In genomic region chr20:47432251-47433210, GRCh38 we compare ENCODE assay signal across 1 cellular context.
TF ChIP-seq lines count a peak whose summit lies in the region.

No MANE protein-coding gene starts in this region.

TF ChIP-seq in K562, 482 proteins besides CTCF, POLR2A, EP300 and RAD21 (continued from another document and continues in another):
- TF ChIP-seq, protein P1, sequence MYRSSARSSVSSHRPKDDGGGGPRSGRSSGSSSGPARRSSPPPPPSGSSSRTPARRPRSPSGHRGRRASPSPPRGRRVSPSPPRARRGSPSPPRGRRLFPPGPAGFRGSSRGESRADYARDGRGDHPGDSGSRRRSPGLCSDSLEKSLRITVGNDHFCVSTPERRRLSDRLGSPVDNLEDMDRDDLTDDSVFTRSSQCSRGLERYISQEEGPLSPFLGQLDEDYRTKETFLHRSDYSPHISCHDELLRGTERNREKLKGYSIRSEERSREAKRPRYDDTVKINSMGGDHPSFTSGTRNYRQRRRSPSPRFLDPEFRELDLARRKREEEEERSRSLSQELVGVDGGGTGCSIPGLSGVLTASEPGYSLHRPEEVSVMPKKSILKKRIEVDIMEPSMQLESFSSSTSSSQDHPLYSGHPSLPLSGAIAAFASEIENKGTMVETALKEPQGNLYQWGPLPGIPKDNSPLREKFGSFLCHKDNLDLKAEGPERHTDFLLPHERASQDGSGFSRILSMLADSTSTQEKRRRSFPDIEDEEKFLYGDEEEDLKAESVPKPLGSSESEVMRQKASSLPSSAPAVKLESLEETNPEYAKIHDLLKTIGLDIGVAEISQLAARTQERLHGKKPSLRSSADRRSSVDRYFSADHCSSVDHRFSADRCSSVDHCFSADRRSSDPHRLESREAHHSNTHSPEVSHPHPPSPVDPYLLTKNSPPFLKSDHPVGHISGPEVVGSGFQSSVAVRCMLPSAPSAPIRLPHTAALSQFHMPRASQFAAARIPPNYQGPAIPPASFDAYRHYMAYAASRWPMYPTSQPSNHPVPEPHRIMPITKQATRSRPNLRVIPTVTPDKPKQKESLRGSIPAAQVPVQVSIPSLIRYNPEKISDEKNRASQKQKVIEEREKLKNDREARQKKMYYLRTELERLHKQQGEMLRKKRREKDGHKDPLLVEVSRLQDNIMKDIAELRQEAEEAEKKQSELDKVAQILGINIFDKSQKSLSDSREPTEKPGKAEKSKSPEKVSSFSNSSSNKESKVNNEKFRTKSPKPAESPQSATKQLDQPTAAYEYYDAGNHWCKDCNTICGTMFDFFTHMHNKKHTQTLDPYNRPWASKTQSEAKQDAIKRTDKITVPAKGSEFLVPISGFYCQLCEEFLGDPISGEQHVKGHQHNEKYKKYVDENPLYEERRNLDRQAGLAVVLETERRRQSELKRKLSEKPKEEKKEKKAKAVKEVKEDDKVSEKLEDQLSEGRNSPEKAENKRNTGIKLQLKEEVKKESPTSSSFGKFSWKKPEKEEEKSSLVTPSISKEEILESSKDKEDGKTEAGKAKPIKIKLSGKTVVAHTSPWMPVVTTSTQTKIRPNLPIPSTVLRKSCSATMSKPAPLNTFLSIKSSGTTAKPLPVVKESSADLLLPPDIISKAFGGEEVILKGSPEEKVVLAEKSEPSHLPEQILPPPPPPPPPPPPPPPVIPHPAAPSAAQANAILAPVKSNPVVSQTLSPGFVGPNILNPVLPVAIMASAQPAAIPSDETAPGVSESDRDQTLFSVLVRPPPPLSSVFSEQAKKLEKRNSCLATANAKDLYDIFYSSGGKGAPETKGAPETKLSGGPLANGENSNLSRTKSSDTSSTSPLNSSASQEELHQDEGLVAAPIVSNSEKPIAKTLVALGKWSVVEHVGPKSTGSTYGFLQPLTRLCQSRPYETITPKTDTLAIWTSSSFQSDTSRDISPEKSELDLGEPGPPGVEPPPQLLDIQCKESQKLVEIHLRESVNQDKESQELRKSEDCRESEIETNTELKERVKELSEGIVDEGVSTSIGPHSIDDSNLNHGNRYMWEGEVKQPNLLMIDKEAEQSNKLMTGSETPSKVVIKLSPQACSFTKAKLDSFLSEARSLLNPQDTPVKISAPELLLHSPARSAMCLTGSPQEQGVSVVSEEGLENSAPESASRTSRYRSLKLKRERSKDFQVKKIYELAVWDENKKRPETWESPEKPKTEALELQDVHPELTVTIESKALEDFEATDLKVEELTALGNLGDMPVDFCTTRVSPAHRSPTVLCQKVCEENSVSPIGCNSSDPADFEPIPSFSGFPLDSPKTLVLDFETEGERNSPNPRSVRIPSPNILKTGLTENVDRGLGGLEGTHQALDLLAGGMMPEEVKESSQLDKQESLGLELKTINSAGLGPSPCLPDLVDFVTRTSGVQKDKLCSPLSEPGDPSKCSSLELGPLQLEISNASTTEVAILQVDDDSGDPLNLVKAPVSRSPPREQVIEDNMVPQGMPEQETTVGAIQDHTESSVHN (IDR thresholded peaks at IDR 0.05; ENCODE audit: borderline replicate concordance in 1 of 2, low read depth in 1 of 2), result peak in 1 of 2 experiments; percentile 19; a peak in 1 of 4 replicates
- TF ChIP-seq CEBPG (CRISPR knock-in tag; IDR thresholded peaks at IDR 0.05), result 0 out of 2 replicates have a peak, but pooled peaks have one; percentile 3
- TF ChIP-seq CEBPG (tag; conservative IDR thresholded peaks at IDR 0.05 in 1 of 2, IDR thresholded peaks at IDR 0.05 in 1 of 2), result peak in 1 of 2 experiments; percentile 33; a peak in 1 of 4 replicates
- peak; percentile 45; the same call in 1 of the 2 replicates for TF ChIP-seq MTA2 (IDR thresholded peaks at IDR 0.05; ENCODE audit: low read depth)
- peak; percentile 75 for TF ChIP-seq USF2 (CRISPR knock-in tag; IDR thresholded peaks at IDR 0.05)
- peak; percentile 42 for TF ChIP-seq ARID1B (IDR thresholded peaks at IDR 0.05)
- peak; percentile 53; the same call in 1 of the 2 replicates for TF ChIP-seq FOSL1 (tag; conservative IDR thresholded peaks at IDR 0.05)
- peak; percentile 81 for TF ChIP-seq ZNF384 (IDR thresholded peaks at IDR 0.05; ENCODE audit: low read depth, low read length)
- peak; percentile 65; the same call in 1 of the 2 replicates for TF ChIP-seq PHB2 (IDR thresholded peaks at IDR 0.05; ENCODE audit: low read depth)
- TF ChIP-seq RBM25 (IDR thresholded peaks at IDR 0.05; ENCODE audit: low read depth, low read length, severe bottlenecking), result no peak
- TF ChIP-seq ARID3B (CRISPR knock-in tag; IDR thresholded peaks at IDR 0.05; ENCODE audit: borderline replicate concordance), result no peak
- peak; percentile 67; the same call in 1 of the 2 replicates for TF ChIP-seq MIER1 (IDR thresholded peaks at IDR 0.05; ENCODE audit: low read depth)
- TF ChIP-seq CC2D1A (IDR thresholded peaks at IDR 0.05), result peak; percentile 26; the same call in 1 of the 2 replicates
- TF ChIP-seq POLR3G (IDR thresholded peaks at IDR 0.05; ENCODE audit: extremely low read depth, insufficient read length, insufficient replicate concordance), result no peak
- no peak for TF ChIP-seq HIVEP1 (CRISPR knock-in tag; IDR thresholded peaks at IDR 0.05)
- TF ChIP-seq CXXC5 (CRISPR knock-in tag; IDR thresholded peaks at IDR 0.05), result 0 out of 2 replicates have a peak, but pooled peaks have one; percentile 13
- TF ChIP-seq TRIM24 (IDR thresholded peaks at IDR 0.05), result peak in 1 of 2 experiments; percentile 14; a peak in 2 of 4 replicates
- TF ChIP-seq EGR1 (conservative IDR thresholded peaks at IDR 0.05), result peak; percentile 87
- TF ChIP-seq ZBTB7A (IDR thresholded peaks at IDR 0.05; ENCODE audit: borderline replicate concordance, control insufficient read depth, low read depth, low read length), result no peak
- TF ChIP-seq ZEB2 (IDR thresholded peaks at IDR 0.05), result peak; percentile 58; the same call in 1 of the 2 replicates
- TF ChIP-seq MLX (CRISPR knock-in tag; conservative IDR thresholded peaks at IDR 0.05), result no peak
- no peak for TF ChIP-seq PML (IDR thresholded peaks at IDR 0.05; ENCODE audit: low read length)
- 0 out of 2 replicates have a peak, but pooled peaks have one; percentile 17 for TF ChIP-seq SOX6 (IDR thresholded peaks at IDR 0.05)
- TF ChIP-seq, protein P2, sequence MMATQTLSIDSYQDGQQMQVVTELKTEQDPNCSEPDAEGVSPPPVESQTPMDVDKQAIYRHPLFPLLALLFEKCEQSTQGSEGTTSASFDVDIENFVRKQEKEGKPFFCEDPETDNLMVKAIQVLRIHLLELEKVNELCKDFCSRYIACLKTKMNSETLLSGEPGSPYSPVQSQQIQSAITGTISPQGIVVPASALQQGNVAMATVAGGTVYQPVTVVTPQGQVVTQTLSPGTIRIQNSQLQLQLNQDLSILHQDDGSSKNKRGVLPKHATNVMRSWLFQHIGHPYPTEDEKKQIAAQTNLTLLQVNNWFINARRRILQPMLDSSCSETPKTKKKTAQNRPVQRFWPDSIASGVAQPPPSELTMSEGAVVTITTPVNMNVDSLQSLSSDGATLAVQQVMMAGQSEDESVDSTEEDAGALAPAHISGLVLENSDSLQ (IDR thresholded peaks at IDR 0.05), result peak; percentile 52; the same call in 1 of the 2 replicates
- TF ChIP-seq SPI1 (IDR thresholded peaks at IDR 0.05; ENCODE audit: borderline replicate concordance, low read depth, low read length), result peak; percentile 65; the same call in 1 of the 2 replicates
- TF ChIP-seq SMARCA4 (IDR thresholded peaks at IDR 0.05), result peak; percentile 88
- TF ChIP-seq, protein P3, sequence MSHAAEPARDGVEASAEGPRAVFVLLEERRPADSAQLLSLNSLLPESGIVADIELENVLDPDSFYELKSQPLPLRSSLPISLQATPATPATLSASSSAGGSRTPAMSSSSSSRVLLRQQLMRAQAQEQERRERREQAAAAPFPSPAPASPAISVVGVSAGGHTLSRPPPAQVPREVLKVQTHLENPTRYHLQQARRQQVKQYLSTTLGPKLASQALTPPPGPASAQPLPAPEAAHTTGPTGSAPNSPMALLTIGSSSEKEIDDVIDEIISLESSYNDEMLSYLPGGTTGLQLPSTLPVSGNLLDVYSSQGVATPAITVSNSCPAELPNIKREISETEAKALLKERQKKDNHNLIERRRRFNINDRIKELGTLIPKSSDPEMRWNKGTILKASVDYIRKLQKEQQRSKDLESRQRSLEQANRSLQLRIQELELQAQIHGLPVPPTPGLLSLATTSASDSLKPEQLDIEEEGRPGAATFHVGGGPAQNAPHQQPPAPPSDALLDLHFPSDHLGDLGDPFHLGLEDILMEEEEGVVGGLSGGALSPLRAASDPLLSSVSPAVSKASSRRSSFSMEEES (CRISPR knock-in tag; IDR thresholded peaks at IDR 0.05), result peak; percentile 68
- TF ChIP-seq SMC3 (conservative IDR thresholded peaks at IDR 0.05; ENCODE audit: insufficient read depth, low read depth, low read length), result no peak
- TF ChIP-seq ZNF778 (CRISPR knock-in tag; IDR thresholded peaks at IDR 0.05), result no peak
- no peak for TF ChIP-seq RB1 (IDR thresholded peaks at IDR 0.05; ENCODE audit: low read depth)
- TF ChIP-seq, protein P4, sequence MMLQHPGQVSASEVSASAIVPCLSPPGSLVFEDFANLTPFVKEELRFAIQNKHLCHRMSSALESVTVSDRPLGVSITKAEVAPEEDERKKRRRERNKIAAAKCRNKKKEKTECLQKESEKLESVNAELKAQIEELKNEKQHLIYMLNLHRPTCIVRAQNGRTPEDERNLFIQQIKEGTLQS (IDR thresholded peaks at IDR 0.05), result peak; percentile 73
- TF ChIP-seq, protein P4 (CRISPR knock-in tag; conservative IDR thresholded peaks at IDR 0.05), result no peak
- TF ChIP-seq ZNF324 (CRISPR knock-in tag; IDR thresholded peaks at IDR 0.05), result no peak
- peak; percentile 86 for TF ChIP-seq BHLHE40 (IDR thresholded peaks at IDR 0.05; ENCODE audit: low read length)
- no peak for TF ChIP-seq HNRNPUL1 (IDR thresholded peaks at IDR 0.05; ENCODE audit: low read length)
- TF ChIP-seq LARP7 (IDR thresholded peaks at IDR 0.05), result peak; percentile 74; the same call in 1 of the 2 replicates
- TF ChIP-seq GATAD2A (IDR thresholded peaks at IDR 0.05), result peak; percentile 60; the same call in 1 of the 2 replicates
- TF ChIP-seq ZBTB11 (CRISPR knock-in tag; IDR thresholded peaks at IDR 0.05), result peak in 1 of 3 experiments; percentile 89; a peak in 2 of 6 replicates
- TF ChIP-seq, protein P5, sequence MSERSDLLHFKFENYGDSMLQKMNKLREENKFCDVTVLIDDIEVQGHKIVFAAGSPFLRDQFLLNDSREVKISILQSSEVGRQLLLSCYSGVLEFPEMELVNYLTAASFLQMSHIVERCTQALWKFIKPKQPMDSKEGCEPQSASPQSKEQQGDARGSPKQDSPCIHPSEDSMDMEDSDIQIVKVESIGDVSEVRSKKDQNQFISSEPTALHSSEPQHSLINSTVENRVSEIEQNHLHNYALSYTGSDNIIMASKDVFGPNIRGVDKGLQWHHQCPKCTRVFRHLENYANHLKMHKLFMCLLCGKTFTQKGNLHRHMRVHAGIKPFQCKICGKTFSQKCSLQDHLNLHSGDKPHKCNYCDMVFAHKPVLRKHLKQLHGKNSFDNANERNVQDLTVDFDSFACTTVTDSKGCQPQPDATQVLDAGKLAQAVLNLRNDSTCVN (CRISPR knock-in tag; IDR thresholded peaks at IDR 0.05), result 0 out of 2 replicates have a peak, but pooled peaks have one; percentile 45
- TF ChIP-seq NBN (IDR thresholded peaks at IDR 0.05; ENCODE audit: low read depth), result peak; percentile 74; the same call in 1 of the 2 replicates
- TF ChIP-seq EHMT2 (IDR thresholded peaks at IDR 0.05), result no peak
- 0 out of 4 replicates have a peak, but pooled peaks of 1 of the 2 experiments have one; percentile 15 for TF ChIP-seq MAZ (CRISPR knock-in tag; conservative IDR thresholded peaks at IDR 0.05 in 1 of 2, IDR thresholded peaks at IDR 0.05 in 1 of 2)
- TF ChIP-seq HDAC1 (IDR thresholded peaks at IDR 0.05), result peak in 1 of 2 experiments; percentile 55; a peak in 2 of 4 replicates
- 0 out of 4 replicates have a peak, but pooled peaks of 1 of the 2 experiments have one; percentile 52 for TF ChIP-seq ARNT (IDR thresholded peaks at IDR 0.05)
